In genomic region chr9:128724744-128725211, GRCh38 we compare ENCODE assay signal across 8 cellular contexts.
DNase-seq lines count a peak whose midpoint lies in the region; ATAC-seq and TF ChIP-seq lines count a peak whose summit lies in the region.

No MANE protein-coding gene starts in this region.

- peak; percentile 19; the same call in 1 of the 3 replicates for TF ChIP-seq CTCF in GM12872 (IDR thresholded peaks at IDR 0.05; ENCODE audit: insufficient read depth, low read depth, low read length)

- H3K4me1 ChIP-seq in adipocyte (ENCODE audit: control insufficient read depth, insufficient read depth, low read length), result peaks cover 9% of the 10 kb centered on the region

- H3K9me3 ChIP-seq in adipocyte (ENCODE audit: control insufficient read depth, low read length), result no peaks in the 10 kb centered on the region

- H3K4me3 ChIP-seq in adipocyte (ENCODE audit: low read length), result peak overlapping the region; percentile 88

- DNase-seq in HUDEP-2 (lab: John Stamatoyannopoulos, UW; ENCODE audit: unreplicated experiment in 76 of 76), result peak in 63 of 76 experiments; percentile 0 to 70 (median 44)
- peak; percentile 80 for DNase-seq in RKO (ENCODE audit: low spot score)
- peak; percentile 45 for DNase-seq in adipocyte (ENCODE audit: low read depth)
- DNase-seq in head of caudate nucleus, result peak; percentile 63 to 95 (median 82)
- peak; percentile 28 for DNase-seq in non-pigmented ciliary epithelial cell (ENCODE audit: low read depth)

- H3K9ac ChIP-seq in adipocyte (ENCODE audit: low read length), result peak overlapping the region; percentile 69

- intact Hi-C loops in head of caudate nucleus (cut with DNase I), result no loop called here

- H3K27me3 ChIP-seq in adipocyte (replicated peaks; ENCODE audit: control insufficient read depth, insufficient read depth, low read length), result no peaks in the 10 kb centered on the region

- ATAC-seq in HG03520 (IDR thresholded peaks at IDR 0.05; ENCODE audit: unreplicated experiment), result no peak
- no peak for ATAC-seq in GM21515 (IDR thresholded peaks at IDR 0.05; ENCODE audit: unreplicated experiment)

- no peaks in the 10 kb centered on the region for H3K36me3 ChIP-seq in adipocyte (ENCODE audit: control insufficient read depth, insufficient read depth, low read length, severe bottlenecking)

Comparison
In these comparisons a context has a peak if more than half of its experiments do, and no peak if none do; other contexts are left out.
1. DNase-seq: peak in every context shown above with its lines; median percentile 82 in head of caudate nucleus; 80 in RKO; 45 in adipocyte; 44 in HUDEP-2; 28 in non-pigmented ciliary epithelial cell.